In genomic region chr9:131738293-131738692, GRCh38 we compare ENCODE assay signal across 1 cellular context.
TF ChIP-seq lines count a peak whose summit lies in the region.

No MANE protein-coding gene starts in this region.

TF ChIP-seq in GM23338, 12 proteins besides CTCF, POLR2A, EP300 and RAD21 (continued from another document):
- TF ChIP-seq, protein P1, sequence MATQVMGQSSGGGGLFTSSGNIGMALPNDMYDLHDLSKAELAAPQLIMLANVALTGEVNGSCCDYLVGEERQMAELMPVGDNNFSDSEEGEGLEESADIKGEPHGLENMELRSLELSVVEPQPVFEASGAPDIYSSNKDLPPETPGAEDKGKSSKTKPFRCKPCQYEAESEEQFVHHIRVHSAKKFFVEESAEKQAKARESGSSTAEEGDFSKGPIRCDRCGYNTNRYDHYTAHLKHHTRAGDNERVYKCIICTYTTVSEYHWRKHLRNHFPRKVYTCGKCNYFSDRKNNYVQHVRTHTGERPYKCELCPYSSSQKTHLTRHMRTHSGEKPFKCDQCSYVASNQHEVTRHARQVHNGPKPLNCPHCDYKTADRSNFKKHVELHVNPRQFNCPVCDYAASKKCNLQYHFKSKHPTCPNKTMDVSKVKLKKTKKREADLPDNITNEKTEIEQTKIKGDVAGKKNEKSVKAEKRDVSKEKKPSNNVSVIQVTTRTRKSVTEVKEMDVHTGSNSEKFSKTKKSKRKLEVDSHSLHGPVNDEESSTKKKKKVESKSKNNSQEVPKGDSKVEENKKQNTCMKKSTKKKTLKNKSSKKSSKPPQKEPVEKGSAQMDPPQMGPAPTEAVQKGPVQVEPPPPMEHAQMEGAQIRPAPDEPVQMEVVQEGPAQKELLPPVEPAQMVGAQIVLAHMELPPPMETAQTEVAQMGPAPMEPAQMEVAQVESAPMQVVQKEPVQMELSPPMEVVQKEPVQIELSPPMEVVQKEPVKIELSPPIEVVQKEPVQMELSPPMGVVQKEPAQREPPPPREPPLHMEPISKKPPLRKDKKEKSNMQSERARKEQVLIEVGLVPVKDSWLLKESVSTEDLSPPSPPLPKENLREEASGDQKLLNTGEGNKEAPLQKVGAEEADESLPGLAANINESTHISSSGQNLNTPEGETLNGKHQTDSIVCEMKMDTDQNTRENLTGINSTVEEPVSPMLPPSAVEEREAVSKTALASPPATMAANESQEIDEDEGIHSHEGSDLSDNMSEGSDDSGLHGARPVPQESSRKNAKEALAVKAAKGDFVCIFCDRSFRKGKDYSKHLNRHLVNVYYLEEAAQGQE (IDR thresholded peaks at IDR 0.05; ENCODE audit: unreplicated experiment) = no peak
- TF ChIP-seq, protein P2, sequence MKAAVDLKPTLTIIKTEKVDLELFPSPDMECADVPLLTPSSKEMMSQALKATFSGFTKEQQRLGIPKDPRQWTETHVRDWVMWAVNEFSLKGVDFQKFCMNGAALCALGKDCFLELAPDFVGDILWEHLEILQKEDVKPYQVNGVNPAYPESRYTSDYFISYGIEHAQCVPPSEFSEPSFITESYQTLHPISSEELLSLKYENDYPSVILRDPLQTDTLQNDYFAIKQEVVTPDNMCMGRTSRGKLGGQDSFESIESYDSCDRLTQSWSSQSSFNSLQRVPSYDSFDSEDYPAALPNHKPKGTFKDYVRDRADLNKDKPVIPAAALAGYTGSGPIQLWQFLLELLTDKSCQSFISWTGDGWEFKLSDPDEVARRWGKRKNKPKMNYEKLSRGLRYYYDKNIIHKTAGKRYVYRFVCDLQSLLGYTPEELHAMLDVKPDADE (IDR thresholded peaks at IDR 0.05) = no peak
- TF ChIP-seq POLR2AphosphoS5 (IDR thresholded peaks at IDR 0.05; ENCODE audit: low read depth) (no peak), ZNF331 (CRISPR knock-in tag; IDR thresholded peaks at IDR 0.05; ENCODE audit: low read depth) (no peak), JUNB (IDR thresholded peaks at IDR 0.05; ENCODE audit: unreplicated experiment) (no peak), EZH2 (IDR thresholded peaks at IDR 0.05; ENCODE audit: low read depth, unreplicated experiment) (no peak), NANOG (IDR thresholded peaks at IDR 0.05; ENCODE audit: borderline replicate concordance) (no peak), CREB1 (CRISPR knock-in tag; IDR thresholded peaks at IDR 0.05; ENCODE audit: low read depth) (no peak)
